In the genomic region with DNA sequence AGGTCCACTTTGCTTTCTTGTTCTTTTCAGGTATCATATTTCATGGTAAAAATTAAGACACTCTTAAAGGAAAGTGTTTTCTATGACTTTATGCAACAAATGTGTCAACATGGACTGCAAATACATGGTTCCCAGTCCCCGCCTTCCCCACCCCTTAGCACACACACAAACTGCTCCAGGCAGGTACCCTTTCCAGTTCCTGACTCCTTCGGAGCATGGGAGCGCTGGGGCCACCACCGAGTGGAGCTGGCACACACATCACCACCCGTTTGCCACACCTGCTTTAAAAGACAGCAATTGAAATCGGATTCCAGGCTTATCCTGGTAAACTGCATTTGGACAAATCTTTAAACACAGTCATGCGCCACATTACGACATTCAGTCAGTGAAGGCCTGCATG, we compare ENCODE assay signal across 24 cellular contexts.
"Had no signal": no experiment of that assay in that cellular context is flagged by ENCODE, and none has a peak within 500 bp of the region (broad histone marks: within the 10 kb centered on the region; RNA-seq: fewer than 3 reads in every experiment).

No MANE protein-coding gene starts in this region.

- H3K27ac Mint-ChIP-seq: activated CD8-positive, alpha-beta T cell treated with anti-CD3 and anti-CD28 coated beads, Interleukin-2, amount 10 ng/mL, durations not matched to agents 7 days and 5 days; activated naive CD8-positive, alpha-beta T cell treated with anti-CD3 and anti-CD28 coated beads, Interleukin-2, amount 50 U/mL, for 24 hours; activated T-cell treated with anti-CD3 and anti-CD28 coated beads, Interleukin-2, amount 50 U/mL, for 72 hours; activated T-helper 2 cell treated with anti-CD3 and anti-CD28 coated beads, Interferon-gamma antibody, Interleukin-2, Interleukin-4, amounts not matched to agents 10 μg/mL and 5 μg/mL and 100 μg/mL, durations not matched to agents 14 hours and 24 hours and 36 hours; WTC11 had no signal

- DNase-seq: activated CD4-positive, alpha-beta T cell treated with anti-CD3 and anti-CD28 coated beads for 48 hours; activated CD4-positive, alpha-beta T cell treated with anti-CD3 and anti-CD28 coated beads, Interleukin-2, amount 50 U/mL, for 4 hours; activated CD4-positive, CD25-positive, alpha-beta regulatory T cell treated with anti-CD3 and anti-CD28 coated beads, Interleukin-2, amount 50 U/mL, for 72 hours; activated CD8-positive, alpha-beta T cell treated with anti-CD3 and anti-CD28 coated beads, Interleukin-2, amount 10 ng/mL, durations not matched to agents 7 days and 5 days; activated naive CD8-positive, alpha-beta T cell treated with anti-CD3 and anti-CD28 coated beads, Interleukin-2, amount 50 U/mL, for 24 hours; activated T-cell treated with anti-CD3 and anti-CD28 coated beads, Interleukin-2, amount 50 U/mL, for 72 hours; amniotic stem cell; body of pancreas; central memory CD4-positive, alpha-beta T cell; MG63; MV-4-11; NCI-H1092 treated with DMSO at 0.1 percent for 48 hours; NCI-H1417 treated with DMSO at 0.1 percent for 48 hours; NCI-H1694; NCI-H2029 treated with DMSO at 0.1 percent for 48 hours; NCI-H510A treated with DMSO at 0.1 percent for 48 hours; NCI-H69; NK-92 treated with Interleukin-12 subunit alpha and Interleukin-12 subunit beta, amount 100 ng/mL, for 24 hours; SHP77; SW 1271 had no signal

- ATAC-seq: activated CD8-positive, alpha-beta T cell treated with anti-CD3 and anti-CD28 coated beads, Interleukin-2, amount 10 ng/mL, durations not matched to agents 7 days and 5 days; activated naive CD4-positive, alpha-beta T cell treated with anti-CD3 and anti-CD28 coated beads, Interleukin-2, amount 50 U/mL, for 72 hours; activated naive CD8-positive, alpha-beta T cell treated with anti-CD3 and anti-CD28 coated beads, Interleukin-2, amount 50 U/mL, for 24 hours; activated T-cell treated with anti-CD3 and anti-CD28 coated beads, Interleukin-2, amount 50 U/mL, for 72 hours; body of pancreas; SK-N-SH treated with all-trans-retinoic acid at 6 μM for 48 hours; WTC11 had no signal

- H3K27me3 Mint-ChIP-seq: activated naive CD8-positive, alpha-beta T cell treated with anti-CD3 and anti-CD28 coated beads, Interleukin-2, amount 50 U/mL, for 24 hours had no signal

- H3K9me3 Mint-ChIP-seq: activated naive CD4-positive, alpha-beta T cell treated with anti-CD3 and anti-CD28 coated beads, Interleukin-2, amount 50 U/mL, for 72 hours; activated naive CD8-positive, alpha-beta T cell treated with anti-CD3 and anti-CD28 coated beads, Interleukin-2, amount 50 U/mL, for 24 hours; activated T-cell treated with anti-CD3 and anti-CD28 coated beads, Interleukin-2, amount 50 U/mL, for 72 hours; activated T-helper 2 cell treated with anti-CD3 and anti-CD28 coated beads, Interferon-gamma antibody, Interleukin-2, Interleukin-4, amounts not matched to agents 10 μg/mL and 5 μg/mL and 100 μg/mL, durations not matched to agents 14 hours and 24 hours and 36 hours had no signal

- H3K4me3 Mint-ChIP-seq: activated CD8-positive, alpha-beta T cell treated with anti-CD3 and anti-CD28 coated beads, Interleukin-2, amount 10 ng/mL, durations not matched to agents 7 days and 5 days; activated naive CD8-positive, alpha-beta T cell treated with anti-CD3 and anti-CD28 coated beads, Interleukin-2, amount 50 U/mL, for 24 hours; activated T-cell treated with anti-CD3 and anti-CD28 coated beads, Interleukin-2, amount 50 U/mL, for 72 hours; WTC11 had no signal
